ENCODE assay signal across 9 cellular contexts in the genomic region with DNA sequence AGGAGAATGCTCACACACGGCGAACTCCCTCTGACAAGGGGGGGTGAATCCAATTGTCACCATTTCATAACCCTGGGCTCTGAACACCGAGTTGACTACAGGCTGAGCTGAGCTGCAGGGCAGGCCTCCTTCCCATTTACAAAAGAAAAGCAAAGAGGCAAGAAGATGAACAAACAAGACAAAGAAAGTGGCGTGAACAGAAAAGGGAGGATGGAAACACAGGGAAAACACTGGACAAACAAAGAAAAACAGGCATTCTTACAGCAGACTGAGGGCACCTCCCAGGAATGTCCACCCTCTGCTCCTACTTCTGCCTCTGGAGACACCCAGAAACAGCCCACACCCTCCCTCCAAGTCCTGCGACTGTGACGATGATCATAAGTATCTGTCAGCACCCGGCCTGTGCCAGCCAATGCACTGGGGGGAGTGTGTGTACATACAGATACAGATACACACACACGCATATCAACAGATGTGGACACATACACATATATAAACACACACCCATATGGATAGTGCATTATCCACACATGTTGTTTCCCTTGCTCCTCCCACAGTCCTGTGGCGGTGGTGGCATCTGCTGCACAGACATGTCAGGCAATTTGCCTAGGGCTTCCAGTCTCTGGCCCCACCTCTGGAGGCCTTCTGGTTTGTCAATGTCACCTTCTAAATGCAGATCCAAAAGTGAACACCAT.
DNase-seq lines count a peak whose midpoint lies in the region; ATAC-seq lines count a peak whose summit lies in the region.
"Had no signal": no experiment of that assay in that cellular context is flagged by ENCODE, and none has a peak within 500 bp of the region (broad histone marks: within the 10 kb centered on the region; RNA-seq: fewer than 3 reads in every experiment).

No MANE protein-coding gene starts in this region.

- ATAC-seq in GM18520 (IDR thresholded peaks at IDR 0.05; ENCODE audit: unreplicated experiment): no peak
- no peak for ATAC-seq in GM18907 (IDR thresholded peaks at IDR 0.05; ENCODE audit: unreplicated experiment)

- no peaks in the 10 kb centered on the region for H3K27me3 Mint-ChIP-seq in activated T-cell treated with anti-CD3 and anti-CD28 coated beads, Interleukin-2, amount 50 U/mL, for 24 hours
- H3K27me3 Mint-ChIP-seq in immature natural killer cell (ENCODE audit: low read depth in 3 of 3): peaks cover 12 to 27% (median 15%) of the 10 kb centered on the region in 3 donors

- H3K36me3 Mint-ChIP-seq in activated T-cell treated with anti-CD3 and anti-CD28 coated beads, Interleukin-2, amount 50 U/mL, for 24 hours (ENCODE audit: low read depth): peaks cover 56% of the 10 kb centered on the region
- peaks cover 20 to 37% (median 20%) of the 10 kb centered on the region in 3 donors for H3K36me3 Mint-ChIP-seq in immature natural killer cell

- H3K4me3 Mint-ChIP-seq in activated T-cell treated with anti-CD3 and anti-CD28 coated beads, Interleukin-2, amount 50 U/mL, for 24 hours: no peak overlapping the region
- H3K4me3 Mint-ChIP-seq in immature natural killer cell: peak overlapping the region; percentile 81 to 89 (median 84)

- H3K9me3 Mint-ChIP-seq in activated T-cell treated with anti-CD3 and anti-CD28 coated beads, Interleukin-2, amount 50 U/mL, for 24 hours: no peaks in the 10 kb centered on the region
- H3K9me3 Mint-ChIP-seq in immature natural killer cell: no peaks in the 10 kb centered on the region

- no peak for DNase-seq in activated T-cell treated with anti-CD3 and anti-CD28 coated beads, Interleukin-2, amount 50 U/mL, for 24 hours
- DNase-seq in activated T-cell treated with anti-CD3 and anti-CD28 coated beads, Interleukin-2, amount 50 U/mL, for 48 hours: no peak
- DNase-seq in immature natural killer cell: no peak
- peak; percentile 70 for DNase-seq in superior temporal gyrus (ENCODE audit: extremely low spot score)
- DNase-seq in HCEC 1CT: no peak
- DNase-seq: activated gamma-delta T cell had no signal

- H3K4me1 Mint-ChIP-seq in activated T-cell treated with anti-CD3 and anti-CD28 coated beads, Interleukin-2, amount 50 U/mL, for 24 hours (ENCODE audit: low read depth): peaks cover 81% of the 10 kb centered on the region
- peaks cover 91 to 96% of the 10 kb centered on the region in 2 donors for H3K4me1 Mint-ChIP-seq in immature natural killer cell

- peak overlapping the region; percentile 89 for H3K27ac ChIP-seq in angular gyrus (ENCODE audit: low read depth, low read length)

- peak overlapping the region; percentile 81 for H3K27ac Mint-ChIP-seq in activated T-cell treated with anti-CD3 and anti-CD28 coated beads, Interleukin-2, amount 50 U/mL, for 24 hours
- H3K27ac Mint-ChIP-seq in immature natural killer cell: peak overlapping the region; percentile 96 to 99 (median 98)
